Comparison of ENCODE assay signal across 8 cellular contexts in genomic region chr17:15502315-15503112, GRCh38.
DNase-seq lines count a peak whose midpoint lies in the region; ATAC-seq and TF ChIP-seq lines count a peak whose summit lies in the region.

No MANE protein-coding gene starts in this region.

- peak; percentile 94 for ATAC-seq in HG02885 (IDR thresholded peaks at IDR 0.05; ENCODE audit: poor library complexity, unreplicated experiment)

- H3K4me1 ChIP-seq in mucosa of stomach (ENCODE audit: control insufficient read depth, insufficient read depth, low read length), result no peaks in the 10 kb centered on the region

- H3K36me3 ChIP-seq in mucosa of stomach (ENCODE audit: control insufficient read depth, insufficient read depth, low read length), result no peaks in the 10 kb centered on the region

- peak; percentile 87 for TF ChIP-seq CTCF in epithelial cell of esophagus (IDR thresholded peaks at IDR 0.05; ENCODE audit: insufficient read depth, low read depth, low read length, missing control alignments)

- H3K4me3 ChIP-seq in epithelial cell of esophagus (ENCODE audit: low read length) (no peak overlapping the region), mucosa of stomach (ENCODE audit: low read length) (no peak overlapping the region)

- DNase-seq in NCI-H2171 treated with DMSO at 0.1 percent for 48 hours (lab: John Stamatoyannopoulos, UW), result peak; percentile 15
- DNase-seq in NCI-H2171 (lab: John Stamatoyannopoulos, UW), result no peak
- DNase-seq in NCI-H748 treated with DMSO at 0.1 percent for 48 hours (lab: John Stamatoyannopoulos, UW), result peak; percentile 14
- DNase-seq in activated T-cell treated with anti-CD3 and anti-CD28 coated beads for 1 hour (ENCODE audit: low read depth), result peak; percentile 58
- DNase-seq in epithelial cell of esophagus (ENCODE audit: low read depth), result peak; percentile 64
- peak; percentile 55 for DNase-seq in stimulated activated CD8-positive, alpha-beta memory T cell treated with anti-CD3 and anti-CD28 coated beads, Interleukin-4, amount 100 ng/mL, for 24 hours (ENCODE audit: low read depth)

- H3K9me3 ChIP-seq in mucosa of stomach (ENCODE audit: control insufficient read depth, low read length), result no peaks in the 10 kb centered on the region

- no peaks in the 10 kb centered on the region for H3K27me3 ChIP-seq in mucosa of stomach (ENCODE audit: control insufficient read depth, insufficient read depth, low read length)

- peak overlapping the region; percentile 20 for H3K9ac ChIP-seq in mucosa of stomach (ENCODE audit: low read length)
